15 cellular contexts compared by ENCODE assay signal in genomic region chr11:47253660-47254059, GRCh38. TPM values are rescaled to one million over a fixed set of nuclear protein-coding genes. Genes with fewer than 3 reads are reported as not detected.
DNase-seq lines count a peak whose midpoint lies in the region; ATAC-seq and TF ChIP-seq lines count a peak whose summit lies in the region.
"Had no signal": no experiment of that assay in that cellular context is flagged by ENCODE, and none has a peak within 500 bp of the region (broad histone marks: within the 10 kb centered on the region; RNA-seq: fewer than 3 reads in every experiment).

No MANE protein-coding gene starts in this region.

- H3K4me1 ChIP-seq in colonic mucosa (peaks cover 3% of the 10 kb centered on the region), lower lobe of right lung (peaks cover 58% of the 10 kb centered on the region), stomach smooth muscle (ENCODE audit: control insufficient read depth, insufficient read depth, low read length) (peaks cover 39% of the 10 kb centered on the region)

- H3K9ac ChIP-seq in colonic mucosa (ENCODE audit: low read depth in 2 of 2, low read length in 2 of 2): peak overlapping the region; percentile 27 to 46
- no peak overlapping the region for H3K9ac ChIP-seq in stomach smooth muscle (ENCODE audit: low read length in 2 of 2)

- ATAC-seq in lower lobe of right lung (no peak), GM21367 (IDR thresholded peaks at IDR 0.05; ENCODE audit: unreplicated experiment) (no peak)
- ATAC-seq: activated CD8-positive, alpha-beta T cell treated with anti-CD3 and anti-CD28 coated beads for 36 hours had no signal

- DNase-seq in HuH-7 (ENCODE audit: low spot score): peak; percentile 64
- DNase-seq in colonic mucosa: no peak
- DNase-seq in lower lobe of right lung: peak; percentile 22
- DNase-seq in 8988T: no peak
- no peak for DNase-seq in NAMALWA (ENCODE audit: low spot score)
- no peak for DNase-seq in stimulated activated CD4-positive, alpha-beta T cell treated with anti-CD3 and anti-CD28 coated beads, Interleukin-2, amount 100 ng/mL, for 24 hours
- DNase-seq: activated CD8-positive, alpha-beta T cell treated with anti-CD3 and anti-CD28 coated beads for 36 hours; BE2C; DMS153; midbrain; NCI-H1930; NCI-H69; PC-9 had no signal

- intact Hi-C loops in colonic mucosa (cut with DNase I): no loop called here
- intact Hi-C loops in lower lobe of right lung (cut with DNase I): no loop called here

- peak overlapping the region; percentile 59 for H3K27ac ChIP-seq in colonic mucosa
- H3K27ac ChIP-seq in lower lobe of right lung: peak overlapping the region; percentile 67
- peak overlapping the region; percentile 67 for H3K27ac ChIP-seq in stomach smooth muscle (ENCODE audit: low read length)
- H3K27ac ChIP-seq: PC-9 had no signal

- H3K9me3 ChIP-seq in colonic mucosa (no peaks in the 10 kb centered on the region), lower lobe of right lung (no peaks in the 10 kb centered on the region), stomach smooth muscle (ENCODE audit: control insufficient read depth in 2 of 2, low read length in 2 of 2) (no peaks in the 10 kb centered on the region)
- H3K9me3 ChIP-seq: BE2C had no signal

- H3K27me3 ChIP-seq in colonic mucosa: no peaks in the 10 kb centered on the region
- H3K27me3 ChIP-seq in lower lobe of right lung (ENCODE audit: low read depth): no peaks in the 10 kb centered on the region
- H3K27me3 ChIP-seq in stomach smooth muscle (ENCODE audit: control insufficient read depth in 1 of 2, insufficient read depth in 2 of 2, low read length in 2 of 2): no peaks in the 10 kb centered on the region
- H3K27me3 ChIP-seq: BE2C had no signal

- TF ChIP-seq CTCF in colonic mucosa (IDR thresholded peaks at IDR 0.05): no peak
- TF ChIP-seq CTCF in lower lobe of right lung (IDR thresholded peaks at IDR 0.05): no peak

- H3K4me3 ChIP-seq in colonic mucosa (no peak overlapping the region), lower lobe of right lung (no peak overlapping the region), stomach smooth muscle (ENCODE audit: low read length in 2 of 2) (no peak overlapping the region)
- H3K4me3 ChIP-seq: PC-9 had no signal

- H3K36me3 ChIP-seq in colonic mucosa (no peaks in the 10 kb centered on the region), lower lobe of right lung (no peaks in the 10 kb centered on the region), stomach smooth muscle (ENCODE audit: control insufficient read depth in 2 of 2, insufficient read depth in 2 of 2, low read length in 2 of 2) (no peaks in the 10 kb centered on the region)
- H3K36me3 ChIP-seq: BE2C had no signal

RNA-seq across cellular contexts. Expression of gene NR1H3, which starts 4.1 kb away (rescaled TPM):
- 10 to 100 TPM; 28.3 to 43.1 TPM for total RNA-seq in colonic mucosa
- total RNA-seq in lower lobe of right lung: 49.2 TPM

RNA-seq across cellular contexts. Expression of gene ACP2, which starts 5.0 kb away (rescaled TPM):
- total RNA-seq in colonic mucosa (10 to 100 TPM; 35.3 to 39.7 TPM), lower lobe of right lung (33.0 TPM)

RNA-seq across cellular contexts. Expression of gene MADD, which starts 16.3 kb away (rescaled TPM):
- 10 to 100 TPM; 35.5 to 45.9 TPM for total RNA-seq in colonic mucosa
- 53.7 TPM for total RNA-seq in lower lobe of right lung

RNA-seq across cellular contexts. Expression of gene DDB2, which starts 38.9 kb away (rescaled TPM):
- total RNA-seq in colonic mucosa (10 to 100 TPM; 28.0 to 46.5 TPM), lower lobe of right lung (37.5 TPM)

Comparison
In these comparisons a context has a peak if more than half of its experiments do, and no peak if none do; other contexts are left out.
1. DNase-seq: peak in HuH-7 (single experiment) and lower lobe of right lung (single experiment); none in colonic mucosa (single experiment), 8988T (single experiment), NAMALWA (single experiment) and stimulated activated CD4-positive, alpha-beta T cell treated with anti-CD3 and anti-CD28 coated beads, Interleukin-2, amount 100 ng/mL, for 24 hours (0 of 2).
2. H3K9ac ChIP-seq: peak in colonic mucosa (2 of 2); none in stomach smooth muscle (0 of 2).
3. Peak in every context shown above with its lines, with median percentiles within 50 percentile points of each other: H3K27ac ChIP-seq.